In the genomic region with DNA sequence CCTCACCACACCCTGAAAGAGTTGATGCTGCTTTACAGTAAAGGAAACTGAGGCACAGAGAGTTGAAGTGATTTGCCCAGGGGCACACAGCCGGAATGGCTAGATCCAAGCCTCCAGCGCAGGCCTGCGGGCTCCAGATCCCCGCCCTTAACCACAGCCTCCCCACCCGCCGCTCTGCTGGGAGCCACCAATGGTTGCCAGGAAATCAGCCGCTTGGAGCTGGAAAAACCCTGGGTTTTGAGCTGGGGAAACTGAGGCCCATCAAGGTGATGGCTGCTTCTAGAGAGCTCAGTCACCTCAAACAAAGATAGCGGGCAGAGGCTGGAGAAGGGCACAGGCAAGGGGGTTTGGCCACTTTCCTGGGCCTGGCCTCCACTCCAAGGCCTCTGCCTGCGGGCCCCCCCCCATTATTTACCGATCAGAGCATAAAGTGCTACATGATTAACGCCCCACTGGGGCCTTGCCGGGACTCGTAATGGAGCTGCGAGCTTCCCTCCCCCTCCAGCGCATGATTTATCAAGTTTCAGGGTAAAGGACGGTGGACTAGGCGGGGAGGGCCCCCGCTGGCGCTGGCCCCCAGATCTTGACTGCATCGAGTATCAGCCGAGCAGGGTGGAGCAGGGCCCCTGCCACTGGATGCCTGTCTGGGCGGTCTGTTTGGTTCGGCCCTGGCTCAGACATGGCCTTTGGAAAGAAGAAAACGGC, we compare ENCODE assay signal across 11 cellular contexts. TPM values are rescaled to one million over a fixed set of nuclear protein-coding genes. Genes with fewer than 3 reads are reported as not detected.
DNase-seq lines count a peak whose midpoint lies in the region; ATAC-seq and TF ChIP-seq lines count a peak whose summit lies in the region.
"Had no signal": no experiment of that assay in that cellular context is flagged by ENCODE, and none has a peak within 500 bp of the region (broad histone marks: within the 10 kb centered on the region; RNA-seq: fewer than 3 reads in every experiment).

No MANE protein-coding gene starts in this region.

- H3K14ac ChIP-seq in trophoblast cell (ENCODE audit: low read length): peak overlapping the region; percentile 50

- no peak for TF ChIP-seq POLR2A in Peyer's patch (IDR thresholded peaks at IDR 0.05)

- TF ChIP-seq CTCF in Peyer's patch (IDR thresholded peaks at IDR 0.05) (no peak), fibroblast of the aortic adventitia (IDR thresholded peaks at IDR 0.05; ENCODE audit: insufficient read depth, low read length) (no peak)

- peak overlapping the region; percentile 73 for H2BK5ac ChIP-seq in trophoblast cell (ENCODE audit: low read depth, low read length, poor library complexity)

- no peaks in the 10 kb centered on the region for H3K36me3 Mint-ChIP-seq in CD8-positive, alpha-beta memory T cell
- H3K36me3 Mint-ChIP-seq: WTC11 had no signal

- no peaks in the 10 kb centered on the region for H3K9me3 Mint-ChIP-seq in CD8-positive, alpha-beta memory T cell
- H3K9me3 Mint-ChIP-seq: central memory CD8-positive, alpha-beta T cell; WTC11 had no signal

- H2AFZ ChIP-seq in trophoblast cell (ENCODE audit: insufficient read depth, low read length, poor library complexity): no peak overlapping the region

- no peaks in the 10 kb centered on the region for H3K27me3 ChIP-seq in CD8-positive, alpha-beta memory T cell (ENCODE audit: insufficient read depth, low read length, poor library complexity, severe bottlenecking)
- no peaks in the 10 kb centered on the region for H3K27me3 ChIP-seq in Peyer's patch
- H3K27me3 ChIP-seq in trophoblast cell (ENCODE audit: insufficient read depth, low read length): no peaks in the 10 kb centered on the region

- peak overlapping the region; percentile 48 for H3K18ac ChIP-seq in trophoblast cell (ENCODE audit: low read length)

- H3K4me2 ChIP-seq in trophoblast cell (ENCODE audit: low read length): peak overlapping the region; percentile 5

- peaks cover 49% of the 10 kb centered on the region for H3K79me1 ChIP-seq in trophoblast cell (ENCODE audit: low read length)

- H4K91ac ChIP-seq in trophoblast cell (ENCODE audit: low read depth, low read length): peak overlapping the region; percentile 78

- H3K4me3 ChIP-seq in CD8-positive, alpha-beta memory T cell (ENCODE audit: low read length): no peak overlapping the region
- peak overlapping the region in 1 of 4 donors; percentile 16 for H3K4me3 ChIP-seq in Peyer's patch
- peak overlapping the region; percentile 42 for H3K4me3 ChIP-seq in fibroblast of the aortic adventitia (ENCODE audit: low read depth, low read length)
- no peak overlapping the region for H3K4me3 ChIP-seq in trophoblast cell (ENCODE audit: low read depth, low read length)

- WGBS in trophoblast cell (ENCODE audit: extremely low coverage, insufficient coverage, insufficient read length): no CpG with 5 or more reads among the region's 24 CpGs

- DNase-seq in CD8-positive, alpha-beta memory T cell: no peak
- DNase-seq in Peyer's patch (no peak), fibroblast of the aortic adventitia (ENCODE audit: low read depth) (peak; percentile 60), trophoblast cell (no peak)
- no peak for DNase-seq in activated CD4-positive, alpha-beta T cell treated with anti-CD3 and anti-CD28 coated beads for 4 hours
- DNase-seq: NCI-H1048 had no signal

- H3K4ac ChIP-seq in trophoblast cell (ENCODE audit: low read depth, low read length): peak overlapping the region; percentile 64

- H3K4me3 Mint-ChIP-seq in CD8-positive, alpha-beta memory T cell: peak overlapping the region in 4 of 7 donors; percentile 5 to 49 (median 46)
- H3K4me3 Mint-ChIP-seq: central memory CD8-positive, alpha-beta T cell; WTC11 had no signal

- ATAC-seq in GM21447 (IDR thresholded peaks at IDR 0.05; ENCODE audit: unreplicated experiment) (no peak), GM19328 (IDR thresholded peaks at IDR 0.05; ENCODE audit: unreplicated experiment) (no peak), HG02610 (IDR thresholded peaks at IDR 0.05; ENCODE audit: unreplicated experiment) (no peak)

- H4K12ac ChIP-seq in trophoblast cell (ENCODE audit: low read depth, low read length): no peak overlapping the region

- peaks cover 53% of the 10 kb centered on the region for H3K79me2 ChIP-seq in trophoblast cell (ENCODE audit: control insufficient read depth, insufficient read depth, low read length, poor library complexity)

- POLR2A ChIA-PET in CD8-positive, alpha-beta memory T cell (lab: Charles Lee): interaction anchor here (1.3 to 2.8 kb wide), 2 partner anchors 20 to 29 kb away, joined by 6 to 11 read pairs; no protein-coding TSS in a partner anchor

- CTCF ChIA-PET in CD8-positive, alpha-beta memory T cell (lab: Charles Lee): interaction anchor here (1.7 to 3.6 kb wide), 3 partner anchors 8 to 107 kb away, joined by 7 to 19 read pairs (median 9); partner anchors contain the start of gene PLXND1

- H2BK12ac ChIP-seq in trophoblast cell (ENCODE audit: low read length): peak overlapping the region; percentile 41

- no peak overlapping the region for H3K9ac ChIP-seq in trophoblast cell (ENCODE audit: low read length)

- peaks cover 25% of the 10 kb centered on the region for H3K4me1 ChIP-seq in CD8-positive, alpha-beta memory T cell (ENCODE audit: insufficient read depth, low read length)
- peaks cover 0 to 82% (median 13%) of the 10 kb centered on the region in 4 donors for H3K4me1 ChIP-seq in Peyer's patch
- peaks cover 61 to 66% of the 10 kb centered on the region in 2 experiments for H3K4me1 ChIP-seq in trophoblast cell (ENCODE audit: control insufficient read depth in 1 of 2, insufficient read depth in 2 of 2, low read length in 2 of 2)

- peak overlapping the region; percentile 50 for H4K8ac ChIP-seq in trophoblast cell (ENCODE audit: low read depth, low read length)

- peak overlapping the region; percentile 33 for H2AK5ac ChIP-seq in trophoblast cell (ENCODE audit: low read length)

- H3K23ac ChIP-seq in trophoblast cell (ENCODE audit: low read length): no peak overlapping the region

- peak overlapping the region; percentile 2 for H3K27ac ChIP-seq in CD8-positive, alpha-beta memory T cell (ENCODE audit: low read depth, low read length)
- H3K27ac ChIP-seq in Peyer's patch (peak overlapping the region; percentile 67 to 83 (median 74)), trophoblast cell (ENCODE audit: low read depth, low read length) (peak overlapping the region; percentile 78)

- no peaks in the 10 kb centered on the region for H3K36me3 ChIP-seq in CD8-positive, alpha-beta memory T cell (ENCODE audit: insufficient read depth, low read length)
- H3K36me3 ChIP-seq in Peyer's patch (no peaks in the 10 kb centered on the region), trophoblast cell (ENCODE audit: control insufficient read depth in 1 of 2, insufficient read depth in 2 of 2, low read length in 2 of 2) (peaks cover 15 to 22% of the 10 kb centered on the region in 2 experiments)

- H3K27ac Mint-ChIP-seq in CD8-positive, alpha-beta memory T cell: peak overlapping the region in 6 of 8 donors; percentile 6 to 88 (median 44)

- peak overlapping the region; percentile 71 for H2BK120ac ChIP-seq in trophoblast cell (ENCODE audit: insufficient read depth, low read length, poor library complexity)

- H3K9me3 ChIP-seq in CD8-positive, alpha-beta memory T cell (ENCODE audit: low read length): no peaks in the 10 kb centered on the region
- H3K9me3 ChIP-seq in Peyer's patch (no peaks in the 10 kb centered on the region), trophoblast cell (ENCODE audit: insufficient read depth, low read depth, low read length) (peaks cover 2% of the 10 kb centered on the region)

- H3K4me1 Mint-ChIP-seq in CD8-positive, alpha-beta memory T cell: peaks cover 57 to 79% (median 66%) of the 10 kb centered on the region in 3 donors

- H3K27me3 Mint-ChIP-seq in CD8-positive, alpha-beta memory T cell: peaks cover 0 to 9% of the 10 kb centered on the region in 2 donors
- H3K27me3 Mint-ChIP-seq: central memory CD8-positive, alpha-beta T cell had no signal

RNA-seq across cellular contexts. Expression of gene PLXND1, which starts 9.2 kb away (rescaled TPM):
- total RNA-seq in CD8-positive, alpha-beta memory T cell: 10 to 100 TPM; 12.1 to 15.2 TPM
- polyA plus RNA-seq in CD8-positive, alpha-beta memory T cell: 17.3 TPM
- total RNA-seq in Peyer's patch (100 to 1,000 TPM in 1 of 4 donors, 10 to 100 TPM in 3; 13.1 to 305 (median 48.2) TPM), fibroblast of the aortic adventitia (ENCODE audit: low replicate concordance) (31.4 and 76.3 TPM in 2 replicates)
- 282 and 293 TPM in 2 replicates for polyA plus RNA-seq in trophoblast cell (2013)

RNA-seq across cellular contexts. Expression of gene H1-8, which starts 54.3 kb away (rescaled TPM):
- total RNA-seq in CD8-positive, alpha-beta memory T cell: not detected
- not detected for polyA plus RNA-seq in CD8-positive, alpha-beta memory T cell
- total RNA-seq in Peyer's patch: not detected
- not detected in 2 replicates for total RNA-seq in fibroblast of the aortic adventitia (ENCODE audit: low replicate concordance)
- polyA plus RNA-seq in trophoblast cell (2013): not detected in 2 replicates
- total RNA-seq: WTC11 had no signal

Comparison
In these comparisons a context has a peak if more than half of its experiments do, and no peak if none do; other contexts are left out.
1. H3K27ac ChIP-seq: peak in every context shown above with its lines; median percentile 78 in trophoblast cell; 74 in Peyer's patch; 2 in CD8-positive, alpha-beta memory T cell.